In genomic region chr17:66459811-66460270, GRCh38 we compare ENCODE assay signal across 8 cellular contexts.
DNase-seq lines count a peak whose midpoint lies in the region; ATAC-seq and TF ChIP-seq lines count a peak whose summit lies in the region.

No MANE protein-coding gene starts in this region.

- peak overlapping the region; percentile 76 to 78 for H3K27ac ChIP-seq in left lung

- H3K36me3 ChIP-seq in left lung: no peaks in the 10 kb centered on the region

- ATAC-seq in left lung: peak; percentile 76
- no peak for ATAC-seq in HG02763 (IDR thresholded peaks at IDR 0.05; ENCODE audit: unreplicated experiment)
- ATAC-seq in GM21390 (IDR thresholded peaks at IDR 0.05; ENCODE audit: unreplicated experiment): no peak
- no peak for ATAC-seq in GM19463 (IDR thresholded peaks at IDR 0.05; ENCODE audit: unreplicated experiment)
- ATAC-seq in GM21526 (IDR thresholded peaks at IDR 0.05; ENCODE audit: low FRiP score, unreplicated experiment): no peak

- peaks cover 0 to 9% of the 10 kb centered on the region in 2 donors for H3K9me3 ChIP-seq in left lung

- no peak overlapping the region for H3K4me3 ChIP-seq in astrocyte of the cerebellum (ENCODE audit: low read depth, low read length)
- no peak overlapping the region for H3K4me3 ChIP-seq in left lung

- in situ Hi-C loops in astrocyte of the cerebellum (cut with HindIII; ENCODE audit: low sequenced_read_pairs): no loop called here

- no peaks in the 10 kb centered on the region for H3K27me3 ChIP-seq in left lung

- peak; percentile 91 for DNase-seq in A172 (ENCODE audit: low spot score)
- peak; percentile 89 for DNase-seq in HPDE6-E6E7 (ENCODE audit: extremely low spot score)
- DNase-seq in astrocyte of the cerebellum (ENCODE audit: low read depth): peak; percentile 95
- DNase-seq in left lung: peak in 1 of 2 donors; percentile 71

- TF ChIP-seq CTCF in astrocyte of the cerebellum (IDR thresholded peaks at IDR 0.05; ENCODE audit: low read depth, low read length, missing control alignments): no peak
- no peak for TF ChIP-seq CTCF in left lung (IDR thresholded peaks at IDR 0.05)

- intact Hi-C loops in left lung (cut with DNase I): no loop called here

- H3K4me1 ChIP-seq in left lung: peaks cover 0 to 46% of the 10 kb centered on the region in 2 donors
